Comparison of ENCODE assay signal across 8 cellular contexts in genomic region chr15:77959094-77959879, GRCh38.
DNase-seq lines count a peak whose midpoint lies in the region; ATAC-seq and TF ChIP-seq lines count a peak whose summit lies in the region.

No MANE protein-coding gene starts in this region.

- H3K4me1 ChIP-seq in lung (ENCODE audit: control insufficient read depth in 2 of 2, insufficient read depth in 2 of 2, low read length in 2 of 2): no peaks in the 10 kb centered on the region

- no peaks in the 10 kb centered on the region for H3K9me3 ChIP-seq in lung (ENCODE audit: control insufficient read depth in 2 of 2, insufficient read depth in 1 of 2, low read length in 1 of 2)

- no peak overlapping the region for H3K4me3 ChIP-seq in lung

- no peak overlapping the region for H3K27ac ChIP-seq in lung (ENCODE audit: low read depth in 1 of 2, low read length in 1 of 2)

- no peaks in the 10 kb centered on the region for H3K36me3 ChIP-seq in lung (ENCODE audit: control insufficient read depth in 2 of 2, insufficient read depth in 2 of 2, low read length in 2 of 2)

- ATAC-seq in HG02885 (IDR thresholded peaks at IDR 0.05; ENCODE audit: poor library complexity, unreplicated experiment) (peak; percentile 73), lung (ENCODE audit: insufficient read depth, low FRiP score) (peak; percentile 94), GM21786 (IDR thresholded peaks at IDR 0.05; ENCODE audit: unreplicated experiment) (no peak)

- H3K27me3 ChIP-seq in lung (ENCODE audit: control insufficient read depth, insufficient read depth): no peaks in the 10 kb centered on the region

- DNase-seq in NCI-H460 (ENCODE audit: extremely low read depth, low read depth) (peak; percentile 74), dermis blood vessel endothelial cell (peak; percentile 79), lung (ENCODE audit: low spot score) (peak; percentile 84)
- peak; percentile 72 for DNase-seq in activated CD4-positive, alpha-beta T cell treated with anti-CD3 and anti-CD28 coated beads, Interleukin-2, amount 50 U/mL, for 1 hour
- DNase-seq in stimulated activated CD4-positive, alpha-beta T cell treated with anti-CD3 and anti-CD28 coated beads, TNF-alpha, amount 100 ng/mL, for 4 hours (ENCODE audit: low read depth in 3 of 3): peak; percentile 57 to 63 (median 62)

- 10 to 11% methylated on average over 20 of the region's 20 CpGs for WGBS in lung, 2 donors

- TF ChIP-seq CTCF in GM12872 (IDR thresholded peaks at IDR 0.05; ENCODE audit: insufficient read depth, low read depth, low read length) (peak; percentile 97), lung (IDR thresholded peaks at IDR 0.05; ENCODE audit: control extremely low read depth, extremely low read depth) (peak; percentile 85)
